Comparison of ENCODE assay signal across 11 cellular contexts in genomic region chr1:218480691-218481099, GRCh38.
A peak's percentile ranks its signal among the peaks of the same experiment; 100 is the strongest.
DNase-seq lines count a peak whose midpoint lies in the region; ATAC-seq and TF ChIP-seq lines count a peak whose summit lies in the region.
"Had no signal": no experiment of that assay in that cellular context is flagged by ENCODE, and none has a peak within 500 bp of the region (broad histone marks: within the 10 kb centered on the region; RNA-seq: fewer than 3 reads in every experiment).

No MANE protein-coding gene starts in this region.

- no peak for TF ChIP-seq CTCF in Caco-2 (IDR thresholded peaks at IDR 0.05; ENCODE audit: insufficient read depth in 1 of 2, low read depth in 1 of 2, low read length in 1 of 2, severe bottlenecking in 1 of 2, unreplicated experiment in 1 of 2)

- H3K4me3 Mint-ChIP-seq in Caco-2 (ENCODE audit: unreplicated experiment) = no peak overlapping the region
- H3K4me3 Mint-ChIP-seq in naive thymus-derived CD4-positive, alpha-beta T cell = no peak overlapping the region
- H3K4me3 Mint-ChIP-seq: activated naive CD4-positive, alpha-beta T cell treated with anti-CD3 and anti-CD28 coated beads for 36 hours; CD4-positive, alpha-beta memory T cell had no signal

- DNase-seq in Caco-2 (no peak), RPMI7951 (ENCODE audit: low read depth) (peak; percentile 70), fibroblast of gingiva (ENCODE audit: low read depth) (peak; percentile 28), myocyte (ENCODE audit: low read depth) (peak; percentile 70), NCI-H526 treated with DMSO at 0.1 percent for 48 hours (lab: John Stamatoyannopoulos, UW) (no peak), hippocampal formation (lab: John Stamatoyannopoulos, UW) (no peak), NCI-H526 (lab: John Stamatoyannopoulos, UW) (no peak)
- DNase-seq in naive thymus-derived CD4-positive, alpha-beta T cell = no peak
- DNase-seq: activated CD4-positive, CD25-positive, alpha-beta regulatory T cell; activated naive CD4-positive, alpha-beta T cell treated with anti-CD3 and anti-CD28 coated beads for 36 hours; CD4-positive, alpha-beta memory T cell had no signal

- POLR2A ChIA-PET in Caco-2 (lab: Charles Lee) = interaction anchor here (0.5 kb wide), 2 partner anchors 82 to 1510 kb away, joined by 3 read pairs; no protein-coding TSS in a partner anchor
- POLR2A ChIA-PET in naive thymus-derived CD4-positive, alpha-beta T cell (lab: Charles Lee) = no interaction called here

- no peak overlapping the region for H3K27ac ChIP-seq in naive thymus-derived CD4-positive, alpha-beta T cell (ENCODE audit: low read depth, low read length)

- H3K27me3 Mint-ChIP-seq in Caco-2 (ENCODE audit: insufficient read depth, unreplicated experiment) = no peaks in the 10 kb centered on the region
- peaks cover 0 to 16% (median 5%) of the 10 kb centered on the region in 5 donors for H3K27me3 Mint-ChIP-seq in naive thymus-derived CD4-positive, alpha-beta T cell

- no peaks in the 10 kb centered on the region for H3K27me3 ChIP-seq in Caco-2 (replicated peaks; ENCODE audit: control insufficient read depth, insufficient read depth, low read length)
- H3K27me3 ChIP-seq in naive thymus-derived CD4-positive, alpha-beta T cell (ENCODE audit: control insufficient read depth in 2 of 2, insufficient read depth in 2 of 2, low read length in 2 of 2) = no peaks in the 10 kb centered on the region

- intact Hi-C loops in Caco-2 (cut with micrococcal nuclease; ENCODE audit: unreplicated experiment) = loop anchor here (2.0 kb wide), 1 partner anchor 114 kb away; no protein-coding TSS in a partner anchor
- intact Hi-C loops in naive thymus-derived CD4-positive, alpha-beta T cell (cut with micrococcal nuclease) = no loop called here

- BruUV-seq in Caco-2 (replicated peaks; lab: Mats Ljungman, UMichigan) = no TSS peak

- peaks cover 39% of the 10 kb centered on the region for H3K4me1 ChIP-seq in Caco-2
- no peaks in the 10 kb centered on the region for H3K4me1 ChIP-seq in naive thymus-derived CD4-positive, alpha-beta T cell (ENCODE audit: control insufficient read depth in 2 of 2, insufficient read depth in 2 of 2, low read length in 2 of 2)

- H3K4me1 Mint-ChIP-seq in Caco-2 (ENCODE audit: low read depth, unreplicated experiment) = peaks cover 22% of the 10 kb centered on the region
- peaks cover 0 to 1% (median 0%) of the 10 kb centered on the region in 7 donors for H3K4me1 Mint-ChIP-seq in naive thymus-derived CD4-positive, alpha-beta T cell
- H3K4me1 Mint-ChIP-seq: CD4-positive, alpha-beta memory T cell had no signal

- H3K36me3 ChIP-seq in Caco-2 (ENCODE audit: control insufficient read depth, insufficient read depth, low read length) = no peaks in the 10 kb centered on the region
- no peaks in the 10 kb centered on the region for H3K36me3 ChIP-seq in naive thymus-derived CD4-positive, alpha-beta T cell (ENCODE audit: control insufficient read depth in 2 of 3, insufficient read depth in 3 of 3, low read length in 3 of 3)

- H3K9me3 ChIP-seq in Caco-2 = no peaks in the 10 kb centered on the region; the same call in 1 of the 2 replicates
- no peaks in the 10 kb centered on the region for H3K9me3 ChIP-seq in naive thymus-derived CD4-positive, alpha-beta T cell (ENCODE audit: control insufficient read depth in 2 of 3, low read length in 3 of 3)

- H3K27ac Mint-ChIP-seq in Caco-2 (ENCODE audit: unreplicated experiment) = peak overlapping the region; percentile 32
- H3K27ac Mint-ChIP-seq in naive thymus-derived CD4-positive, alpha-beta T cell = no peak overlapping the region
- H3K27ac Mint-ChIP-seq: activated naive CD4-positive, alpha-beta T cell treated with anti-CD3 and anti-CD28 coated beads for 36 hours; CD4-positive, alpha-beta memory T cell had no signal

- CTCF ChIA-PET in Caco-2 (lab: Charles Lee) = no interaction called here
- CTCF ChIA-PET in naive thymus-derived CD4-positive, alpha-beta T cell (lab: Charles Lee) = no interaction called here

- no peak for ATAC-seq in naive thymus-derived CD4-positive, alpha-beta T cell

- H3K4me3 ChIP-seq in Caco-2 (ENCODE audit: low read depth, low read length) = no peak overlapping the region
- no peak overlapping the region for H3K4me3 ChIP-seq in naive thymus-derived CD4-positive, alpha-beta T cell (ENCODE audit: low read length)

- H3K36me3 Mint-ChIP-seq in Caco-2 (ENCODE audit: insufficient read depth, unreplicated experiment) = no peaks in the 10 kb centered on the region
- H3K36me3 Mint-ChIP-seq in naive thymus-derived CD4-positive, alpha-beta T cell = no peaks in the 10 kb centered on the region
- H3K36me3 Mint-ChIP-seq: CD4-positive, alpha-beta memory T cell had no signal

- H3K9me3 Mint-ChIP-seq in Caco-2 (ENCODE audit: unreplicated experiment) = no peaks in the 10 kb centered on the region
- H3K9me3 Mint-ChIP-seq in naive thymus-derived CD4-positive, alpha-beta T cell = peaks cover 0 to 3% (median 0%) of the 10 kb centered on the region in 11 donors
- H3K9me3 Mint-ChIP-seq: activated naive CD4-positive, alpha-beta T cell treated with anti-CD3 and anti-CD28 coated beads for 36 hours had no signal

Comparison
In these comparisons a context has a peak if more than half of its experiments do, and no peak if none do; other contexts are left out.
1. DNase-seq: peak in RPMI7951 (single experiment), fibroblast of gingiva (single experiment) and myocyte (single experiment); none in Caco-2 (0 of 2), naive thymus-derived CD4-positive, alpha-beta T cell (0 of 9), NCI-H526 treated with DMSO at 0.1 percent for 48 hours (single experiment), hippocampal formation (0 of 2) and NCI-H526 (0 of 2).